Comparison of ENCODE assay signal across 8 cellular contexts in the genomic region with DNA sequence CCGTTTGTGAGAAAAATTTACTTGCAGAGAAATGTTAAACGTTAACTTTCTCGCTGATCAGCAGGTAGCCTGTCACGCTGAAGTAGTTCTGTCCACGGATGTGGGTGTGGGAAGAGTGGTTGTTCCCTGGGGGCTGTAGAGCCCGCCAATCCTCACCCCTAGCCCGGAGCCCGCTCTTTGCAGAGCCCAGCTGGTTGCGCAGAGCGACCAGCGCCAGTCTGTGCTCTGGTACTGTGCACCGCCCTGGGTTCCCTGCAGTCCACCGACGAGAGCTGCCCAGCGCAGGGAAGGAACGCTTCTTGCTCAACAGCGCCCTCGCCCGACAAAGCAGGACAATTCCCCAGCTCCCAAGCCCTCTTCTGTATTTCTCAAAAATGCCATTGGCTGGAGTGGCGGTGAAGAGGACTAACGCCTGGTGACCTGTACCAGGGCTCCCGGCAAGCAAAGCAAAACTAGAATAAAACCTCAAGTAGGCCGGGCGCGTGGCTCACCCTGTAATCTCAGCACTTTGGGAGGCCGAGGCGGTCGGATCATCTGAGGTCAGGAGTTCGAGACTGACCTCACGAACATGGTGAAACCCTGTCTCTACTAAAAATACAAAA. TPM values are rescaled to one million over a fixed set of nuclear protein-coding genes. Genes with fewer than 3 reads are reported as not detected.
A peak's percentile ranks its signal among the peaks of the same experiment; 100 is the strongest.
DNase-seq lines count a peak whose midpoint lies in the region; ATAC-seq and TF ChIP-seq lines count a peak whose summit lies in the region.

No MANE protein-coding gene starts in this region.

- H3K27ac ChIP-seq in left lung: no peak overlapping the region

- peak; percentile 64 to 80 for TF ChIP-seq CTCF in left lung (IDR thresholded peaks at IDR 0.05)

- peak overlapping the region; percentile 4 to 19 for H3K4me3 ChIP-seq in left lung

- H3K36me3 ChIP-seq in left lung: no peaks in the 10 kb centered on the region

- peaks cover 9 to 19% of the 10 kb centered on the region in 2 donors for H3K4me1 ChIP-seq in left lung

- H3K27me3 ChIP-seq in left lung: peaks cover 25 to 65% of the 10 kb centered on the region in 2 donors

- H3K9me3 ChIP-seq in left lung: no peaks in the 10 kb centered on the region

- ATAC-seq in GM19043 (IDR thresholded peaks at IDR 0.05; ENCODE audit: low read depth, unreplicated experiment) (peak; percentile 94), HG03439 (IDR thresholded peaks at IDR 0.05; ENCODE audit: unreplicated experiment) (peak; percentile 84), left lung (peak; percentile 99)

- intact Hi-C loops in left lung (cut with DNase I): no loop called here

- DNase-seq in AML-193 (lab: John Stamatoyannopoulos, UW) (peak; percentile 82 to 88), NCI-H510A (lab: John Stamatoyannopoulos, UW) (peak; percentile 86), cortex of kidney (lab: John Stamatoyannopoulos, UW) (peak; percentile 28), left lung (peak; percentile 88 to 93)
- DNase-seq in activated CD4-positive, alpha-beta T cell treated with anti-CD3 and anti-CD28 coated beads for 48 hours: peak; percentile 88
- peak; percentile 80 for DNase-seq in stimulated activated CD4-positive, alpha-beta T cell treated with anti-CD3 and anti-CD28 coated beads, Interleukin-4, amount 100 ng/mL, for 24 hours

RNA-seq across cellular contexts. Expression of a gene that starts 3.3 kb away (rescaled TPM):
- under 1 TPM; 0.13 to 0.35 TPM for total RNA-seq in left lung

RNA-seq across cellular contexts. Expression of a gene that starts 43.4 kb away (rescaled TPM):
- total RNA-seq in left lung: 10 to 100 TPM; 17.4 to 25.3 TPM

Comparison
In these comparisons a context has a peak if more than half of its experiments do, and no peak if none do; other contexts are left out.
1. DNase-seq: peak in every context shown above with its lines; median percentile 90 in left lung; 88 in activated CD4-positive, alpha-beta T cell treated with anti-CD3 and anti-CD28 coated beads for 48 hours; 86 in NCI-H510A; 85 in AML-193; 80 in stimulated activated CD4-positive, alpha-beta T cell treated with anti-CD3 and anti-CD28 coated beads, Interleukin-4, amount 100 ng/mL, for 24 hours; 28 in cortex of kidney.